In the genomic region with DNA sequence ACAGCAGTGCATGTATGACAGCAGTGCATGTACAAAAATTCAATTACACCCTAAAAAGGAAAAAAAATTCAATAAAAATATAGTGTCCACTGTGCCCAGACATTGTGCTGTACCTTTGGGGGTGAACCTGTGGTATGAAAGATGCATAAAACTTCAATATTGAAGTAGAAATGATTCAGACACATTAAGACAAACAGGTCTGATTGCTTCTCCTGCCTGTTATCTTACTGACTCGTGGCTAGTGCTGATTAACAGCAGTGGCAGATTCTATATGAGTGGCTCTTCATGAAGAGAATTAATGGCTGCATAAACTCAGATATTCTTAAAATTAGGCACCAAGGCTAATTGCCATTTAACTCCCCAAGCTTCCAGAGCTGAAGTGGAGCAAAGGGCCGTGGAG, we compare ENCODE assay signal across 18 cellular contexts. TPM values are rescaled to one million over a fixed set of nuclear protein-coding genes. Genes with fewer than 3 reads are reported as not detected.
DNase-seq lines count a peak whose midpoint lies in the region; ATAC-seq and TF ChIP-seq lines count a peak whose summit lies in the region.
"Had no signal": no experiment of that assay in that cellular context is flagged by ENCODE, and none has a peak within 500 bp of the region (broad histone marks: within the 10 kb centered on the region; RNA-seq: fewer than 3 reads in every experiment).

No MANE protein-coding gene starts in this region.

- H3K9ac ChIP-seq in subcutaneous abdominal adipose tissue (ENCODE audit: low read length in 5 of 5), result no peak overlapping the region
- H3K9ac ChIP-seq: BLaER1, GM23248 had no signal

- peak overlapping the region; percentile 51 for H3K27ac Mint-ChIP-seq in T-helper 2 cell treated with Interferon-gamma antibody and Interleukin-4, amounts not matched to agents 5 μg/mL and 100 μg/mL, for 36 hours
- H3K27ac Mint-ChIP-seq in CD4-positive, CD25-positive, alpha-beta regulatory T cell, result peak overlapping the region in 2 of 3 donors; percentile 9 to 55
- H3K27ac Mint-ChIP-seq: CD14-positive monocyte; CD8-positive, alpha-beta T cell had no signal

- H3K4me3 Mint-ChIP-seq in T-helper 2 cell treated with Interferon-gamma antibody and Interleukin-4, amounts not matched to agents 5 μg/mL and 100 μg/mL, for 36 hours, result no peak overlapping the region
- H3K4me3 Mint-ChIP-seq in CD4-positive, CD25-positive, alpha-beta regulatory T cell, result no peak overlapping the region
- H3K4me3 Mint-ChIP-seq: CD14-positive monocyte; CD8-positive, alpha-beta T cell had no signal

- no peak overlapping the region for H3K27ac ChIP-seq in CD4-positive, CD25-positive, alpha-beta regulatory T cell (ENCODE audit: insufficient read depth, low read length, poor library complexity, severe bottlenecking)
- peak overlapping the region; percentile 4 for H3K27ac ChIP-seq in subcutaneous abdominal adipose tissue (ENCODE audit: low read depth, low read length)
- H3K27ac ChIP-seq: BLaER1, GM23248, HL-60 had no signal

- no peaks in the 10 kb centered on the region for H3K27me3 Mint-ChIP-seq in T-helper 2 cell treated with Interferon-gamma antibody and Interleukin-4, amounts not matched to agents 5 μg/mL and 100 μg/mL, for 36 hours (ENCODE audit: low read depth)
- H3K27me3 Mint-ChIP-seq in CD4-positive, CD25-positive, alpha-beta regulatory T cell, result no peaks in the 10 kb centered on the region

- no peaks in the 10 kb centered on the region for H3K9me3 ChIP-seq in CD4-positive, CD25-positive, alpha-beta regulatory T cell (ENCODE audit: control insufficient read depth in 2 of 2, low read length in 2 of 2)
- no peaks in the 10 kb centered on the region for H3K9me3 ChIP-seq in subcutaneous abdominal adipose tissue (ENCODE audit: control insufficient read depth in 5 of 5, low read length in 5 of 5)
- H3K9me3 ChIP-seq: BLaER1 had no signal

- DNase-seq in T-helper 2 cell treated with Interferon-gamma antibody and Interleukin-4, amounts not matched to agents 5 μg/mL and 100 μg/mL, for 36 hours (ENCODE audit: low spot score), result no peak
- DNase-seq in T-helper 2 cell, result no peak
- DNase-seq in CD4-positive, CD25-positive, alpha-beta regulatory T cell, result no peak
- DNase-seq in epithelial cell of esophagus (ENCODE audit: low read depth), result peak; percentile 46
- DNase-seq in stimulated activated CD4-positive, alpha-beta T cell treated with anti-CD3 and anti-CD28 coated beads, Interleukin-4, amount 100 ng/mL, for 1 hour, result no peak
- DNase-seq: 8988T; Calu3; CD8-positive, alpha-beta T cell; DMS79 treated with DMSO at 0.1 percent for 48 hours; GF-D8; GM23248; HCEC 1CT had no signal

- no peak for TF ChIP-seq CTCF in epithelial cell of esophagus (IDR thresholded peaks at IDR 0.05; ENCODE audit: insufficient read depth, low read depth, low read length, missing control alignments)

- peaks cover 16% of the 10 kb centered on the region for H3K36me3 Mint-ChIP-seq in T-helper 2 cell treated with Interferon-gamma antibody and Interleukin-4, amounts not matched to agents 5 μg/mL and 100 μg/mL, for 36 hours (ENCODE audit: low read depth)
- peaks cover 20% of the 10 kb centered on the region for H3K36me3 Mint-ChIP-seq in CD4-positive, CD25-positive, alpha-beta regulatory T cell
- H3K36me3 Mint-ChIP-seq: CD14-positive monocyte had no signal

- H3K27me3 ChIP-seq in CD4-positive, CD25-positive, alpha-beta regulatory T cell (ENCODE audit: control insufficient read depth, insufficient read depth, low read length), result no peaks in the 10 kb centered on the region
- no peaks in the 10 kb centered on the region for H3K27me3 ChIP-seq in subcutaneous abdominal adipose tissue (ENCODE audit: control insufficient read depth in 5 of 5, insufficient read depth in 4 of 5, low read length in 5 of 5)
- H3K27me3 ChIP-seq: BLaER1 had no signal

- no peaks in the 10 kb centered on the region for H3K36me3 ChIP-seq in CD4-positive, CD25-positive, alpha-beta regulatory T cell (ENCODE audit: control insufficient read depth, insufficient read depth, low read length)
- H3K36me3 ChIP-seq in subcutaneous abdominal adipose tissue (ENCODE audit: control insufficient read depth in 5 of 5, insufficient read depth in 5 of 5, low read length in 5 of 5), result no peaks in the 10 kb centered on the region
- H3K36me3 ChIP-seq: BLaER1 had no signal

- no peak overlapping the region for H3K4me3 ChIP-seq in CD4-positive, CD25-positive, alpha-beta regulatory T cell (ENCODE audit: low read depth, low read length)
- H3K4me3 ChIP-seq in epithelial cell of esophagus (ENCODE audit: low read length) (no peak overlapping the region), subcutaneous abdominal adipose tissue (ENCODE audit: low read depth in 1 of 5, low read length in 5 of 5) (no peak overlapping the region)
- H3K4me3 ChIP-seq: BLaER1, GM23248 had no signal

- peaks cover 37% of the 10 kb centered on the region for H3K4me1 Mint-ChIP-seq in T-helper 2 cell treated with Interferon-gamma antibody and Interleukin-4, amounts not matched to agents 5 μg/mL and 100 μg/mL, for 36 hours (ENCODE audit: low read depth)
- H3K4me1 Mint-ChIP-seq in CD4-positive, CD25-positive, alpha-beta regulatory T cell, result peaks cover 11 to 33% (median 22%) of the 10 kb centered on the region in 4 donors

- peaks cover 21% of the 10 kb centered on the region for H3K4me1 ChIP-seq in CD4-positive, CD25-positive, alpha-beta regulatory T cell (ENCODE audit: control insufficient read depth, insufficient read depth, low read length, poor library complexity, severe bottlenecking)
- peaks cover 0 to 13% (median 10%) of the 10 kb centered on the region in 5 donors for H3K4me1 ChIP-seq in subcutaneous abdominal adipose tissue (ENCODE audit: control insufficient read depth in 5 of 5, insufficient read depth in 5 of 5, low read length in 5 of 5)
- H3K4me1 ChIP-seq: BLaER1 had no signal

- ATAC-seq in CD4-positive, CD25-positive, alpha-beta regulatory T cell (ENCODE audit: low read depth in 2 of 2), result no peak
- no peak for ATAC-seq in GM19328 (IDR thresholded peaks at IDR 0.05; ENCODE audit: unreplicated experiment)
- ATAC-seq: CD8-positive, alpha-beta T cell had no signal

- H3K9me3 Mint-ChIP-seq in T-helper 2 cell treated with Interferon-gamma antibody and Interleukin-4, amounts not matched to agents 5 μg/mL and 100 μg/mL, for 36 hours, result no peaks in the 10 kb centered on the region
- peaks cover 0 to 1% (median 0%) of the 10 kb centered on the region in 7 donors for H3K9me3 Mint-ChIP-seq in CD4-positive, CD25-positive, alpha-beta regulatory T cell
- H3K9me3 Mint-ChIP-seq: CD8-positive, alpha-beta T cell had no signal

RNA-seq across cellular contexts. Expression of a gene that starts 37.9 kb away (rescaled TPM):
- 182 TPM for total RNA-seq in CD4-positive, CD25-positive, alpha-beta regulatory T cell
- 10 to 100 TPM; 32.9 to 49.7 (median 42.5) TPM for polyA plus RNA-seq in CD4-positive, CD25-positive, alpha-beta regulatory T cell
- total RNA-seq: GM23248 had no signal
- polyA plus RNA-seq: AG04450, GM23248 had no signal
